ENCODE assay signal across 15 cellular contexts in genomic region chr3:138943724-138944131, GRCh38. TPM values are rescaled to one million over a fixed set of nuclear protein-coding genes. Genes with fewer than 3 reads are reported as not detected.
DNase-seq lines count a peak whose midpoint lies in the region; ATAC-seq and TF ChIP-seq lines count a peak whose summit lies in the region.
"Had no signal": no experiment of that assay in that cellular context is flagged by ENCODE, and none has a peak within 500 bp of the region (broad histone marks: within the 10 kb centered on the region; RNA-seq: fewer than 3 reads in every experiment).

No MANE protein-coding gene starts in this region.

- H3K27ac Mint-ChIP-seq in activated T-helper 2 cell treated with anti-CD3 and anti-CD28 coated beads, Interferon-gamma antibody, Interleukin-2, Interleukin-4, amounts not matched to agents 10 μg/mL and 5 μg/mL and 100 μg/mL, durations not matched to agents 14 hours and 24 hours and 36 hours: peak overlapping the region; percentile 43
- H3K27ac Mint-ChIP-seq in progenitor cell of endocrine pancreas: peak overlapping the region; percentile 69

- peak overlapping the region; percentile 45 for H3K4me3 Mint-ChIP-seq in activated T-cell treated with anti-CD3 and anti-CD28 coated beads, Interleukin-2, amount 50 U/mL, for 4 hours
- no peak overlapping the region for H3K4me3 Mint-ChIP-seq in activated T-helper 2 cell treated with anti-CD3 and anti-CD28 coated beads, Interferon-gamma antibody, Interleukin-2, Interleukin-4, amounts not matched to agents 10 μg/mL and 5 μg/mL and 100 μg/mL, durations not matched to agents 14 hours and 24 hours and 36 hours (ENCODE audit: low read depth)
- H3K4me3 Mint-ChIP-seq in progenitor cell of endocrine pancreas (ENCODE audit: low read depth): no peak overlapping the region

- DNase-seq in activated T-cell treated with anti-CD3 and anti-CD28 coated beads, Interleukin-2, amount 50 U/mL, for 4 hours: no peak
- DNase-seq in activated T-cell treated with anti-CD3 and anti-CD28 coated beads for 4 hours (no peak), foreskin fibroblast (peak in 1 of 2 donors; percentile 40), progenitor cell of endocrine pancreas (ENCODE audit: low spot score, unreplicated experiment) (no peak), NCI-H345 (lab: John Stamatoyannopoulos, UW) (no peak), retina (no peak)
- no peak for DNase-seq in activated T-helper 2 cell treated with anti-CD3 and anti-CD28 coated beads, Interferon-gamma antibody, Interleukin-2, Interleukin-4, amounts not matched to agents 10 μg/mL and 5 μg/mL and 100 μg/mL, durations not matched to agents 14 hours and 24 hours and 36 hours (ENCODE audit: low spot score)
- DNase-seq: caudate nucleus; KG1; left colon; NCI-H2029; pancreas; stimulated activated CD8-positive, alpha-beta memory T cell treated with anti-CD3 and anti-CD28 coated beads, Interleukin-4, amount 100 ng/mL, for 48 hours; T1000 had no signal

- peaks cover 88% of the 10 kb centered on the region for H3K27me3 Mint-ChIP-seq in activated T-cell treated with anti-CD3 and anti-CD28 coated beads, Interleukin-2, amount 50 U/mL, for 4 hours (ENCODE audit: low read depth)
- H3K27me3 Mint-ChIP-seq in activated T-helper 2 cell treated with anti-CD3 and anti-CD28 coated beads, Interferon-gamma antibody, Interleukin-2, Interleukin-4, amounts not matched to agents 10 μg/mL and 5 μg/mL and 100 μg/mL, durations not matched to agents 14 hours and 24 hours and 36 hours (ENCODE audit: low read depth): peaks cover 78% of the 10 kb centered on the region
- H3K27me3 Mint-ChIP-seq in progenitor cell of endocrine pancreas: peaks cover 91% of the 10 kb centered on the region

- TF ChIP-seq CTCF in foreskin fibroblast (IDR thresholded peaks at IDR 0.05; ENCODE audit: low read depth, low read length): no peak
- TF ChIP-seq CTCF in progenitor cell of endocrine pancreas (IDR thresholded peaks at IDR 0.05; ENCODE audit: unreplicated experiment): no peak

- H3K4me1 Mint-ChIP-seq in activated T-cell treated with anti-CD3 and anti-CD28 coated beads, Interleukin-2, amount 50 U/mL, for 4 hours (ENCODE audit: low read depth): peaks cover 33% of the 10 kb centered on the region
- H3K4me1 Mint-ChIP-seq in activated T-helper 2 cell treated with anti-CD3 and anti-CD28 coated beads, Interferon-gamma antibody, Interleukin-2, Interleukin-4, amounts not matched to agents 10 μg/mL and 5 μg/mL and 100 μg/mL, durations not matched to agents 14 hours and 24 hours and 36 hours (ENCODE audit: low read depth): peaks cover 11% of the 10 kb centered on the region
- H3K4me1 Mint-ChIP-seq in progenitor cell of endocrine pancreas (ENCODE audit: low read depth): peaks cover 10% of the 10 kb centered on the region

- H3K9me3 Mint-ChIP-seq in activated T-cell treated with anti-CD3 and anti-CD28 coated beads, Interleukin-2, amount 50 U/mL, for 4 hours: no peaks in the 10 kb centered on the region
- H3K9me3 Mint-ChIP-seq in activated T-helper 2 cell treated with anti-CD3 and anti-CD28 coated beads, Interferon-gamma antibody, Interleukin-2, Interleukin-4, amounts not matched to agents 10 μg/mL and 5 μg/mL and 100 μg/mL, durations not matched to agents 14 hours and 24 hours and 36 hours: no peaks in the 10 kb centered on the region
- H3K9me3 Mint-ChIP-seq in progenitor cell of endocrine pancreas (ENCODE audit: low read depth): no peaks in the 10 kb centered on the region

- intact Hi-C loops in activated T-helper 2 cell treated with anti-CD3 and anti-CD28 coated beads, Interferon-gamma antibody, Interleukin-2, Interleukin-4, amounts not matched to agents 10 μg/mL and 5 μg/mL and 100 μg/mL, durations not matched to agents 14 hours and 24 hours and 36 hours (cut with micrococcal nuclease): loop anchor here (5.0 kb wide), 1 partner anchor 511 kb away; the partner anchor contains the start of gene ESYT3

- ATAC-seq in activated T-cell treated with anti-CD3 and anti-CD28 coated beads, Interleukin-2, amount 50 U/mL, for 4 hours: no peak
- ATAC-seq in HG02885 (IDR thresholded peaks at IDR 0.05; ENCODE audit: poor library complexity, unreplicated experiment): no peak
- ATAC-seq: left colon, pancreas had no signal

- H3K4me3 ChIP-seq in foreskin fibroblast (ENCODE audit: low read depth in 1 of 2, low read length in 2 of 2): peak overlapping the region; percentile 56 to 57
- H3K4me3 ChIP-seq: pancreas had no signal

- H3K36me3 Mint-ChIP-seq in activated T-cell treated with anti-CD3 and anti-CD28 coated beads, Interleukin-2, amount 50 U/mL, for 4 hours (ENCODE audit: insufficient read depth): no peaks in the 10 kb centered on the region
- H3K36me3 Mint-ChIP-seq in activated T-helper 2 cell treated with anti-CD3 and anti-CD28 coated beads, Interferon-gamma antibody, Interleukin-2, Interleukin-4, amounts not matched to agents 10 μg/mL and 5 μg/mL and 100 μg/mL, durations not matched to agents 14 hours and 24 hours and 36 hours (ENCODE audit: low read depth): peaks cover 3% of the 10 kb centered on the region
- no peaks in the 10 kb centered on the region for H3K36me3 Mint-ChIP-seq in progenitor cell of endocrine pancreas (ENCODE audit: insufficient read depth)

RNA-seq across cellular contexts. Expression of gene FOXL2, which starts 3.2 kb away (rescaled TPM):
- total RNA-seq in activated T-cell treated with anti-CD3 and anti-CD28 coated beads, Interleukin-2, amount 50 U/mL, for 4 hours: under 1 TPM in 1 of 3 donors, not detected in 2; 0.05 TPM
- total RNA-seq in activated T-helper 2 cell treated with anti-CD3 and anti-CD28 coated beads, Interferon-gamma antibody, Interleukin-2, Interleukin-4, amounts not matched to agents 10 μg/mL and 5 μg/mL and 100 μg/mL, durations not matched to agents 14 hours and 24 hours and 36 hours: not detected in 2 replicates
- total RNA-seq in progenitor cell of endocrine pancreas: 0.09 and 0.12 TPM in 2 replicates
- total RNA-seq: left colon had no signal

RNA-seq across cellular contexts. Expression of gene FOXL2NB, which starts 3.3 kb away (rescaled TPM):
- total RNA-seq in activated T-cell treated with anti-CD3 and anti-CD28 coated beads, Interleukin-2, amount 50 U/mL, for 4 hours: not detected
- not detected in 2 replicates for total RNA-seq in activated T-helper 2 cell treated with anti-CD3 and anti-CD28 coated beads, Interferon-gamma antibody, Interleukin-2, Interleukin-4, amounts not matched to agents 10 μg/mL and 5 μg/mL and 100 μg/mL, durations not matched to agents 14 hours and 24 hours and 36 hours
- not detected in 2 replicates for total RNA-seq in progenitor cell of endocrine pancreas
- total RNA-seq: left colon had no signal
